Comparison of ENCODE assay signal across 12 cellular contexts in genomic region chr2:128408349-128409305, GRCh38.
DNase-seq lines count a peak whose midpoint lies in the region; ATAC-seq and TF ChIP-seq lines count a peak whose summit lies in the region.
"Had no signal": no experiment of that assay in that cellular context is flagged by ENCODE, and none has a peak within 500 bp of the region (broad histone marks: within the 10 kb centered on the region; RNA-seq: fewer than 3 reads in every experiment).

No MANE protein-coding gene starts in this region.

- H3T11ph ChIP-seq in H9 (ENCODE audit: low read length) = no peak overlapping the region

- H3K14ac ChIP-seq in H9 (ENCODE audit: insufficient read depth, low read length) = no peak overlapping the region

- H3K79me1 ChIP-seq in H9 (ENCODE audit: insufficient read depth, low read depth, low read length, poor library complexity, severe bottlenecking) = no peaks in the 10 kb centered on the region

- no peak overlapping the region for H2BK20ac ChIP-seq in H9 (ENCODE audit: low read depth, low read length, poor library complexity, severe bottlenecking)

- no peak overlapping the region for H2BK120ac ChIP-seq in H9 (ENCODE audit: low read depth, low read length, poor library complexity, severe bottlenecking)

- no peak overlapping the region for H3K23ac ChIP-seq in H9 (ENCODE audit: insufficient read length, low read depth, low read length)

- H3K79me2 ChIP-seq in DND-41 (ENCODE audit: insufficient read depth, low read length) (no peaks in the 10 kb centered on the region), fibroblast of lung (ENCODE audit: control insufficient read depth, insufficient read depth, low read length) (no peaks in the 10 kb centered on the region), osteoblast (ENCODE audit: insufficient read depth, low read length) (no peaks in the 10 kb centered on the region), H9 (ENCODE audit: insufficient read depth, low read length) (no peaks in the 10 kb centered on the region)

- no peak overlapping the region for H4K8ac ChIP-seq in H9 (replicated peaks; ENCODE audit: insufficient read length, low read depth, low read length)

- no peaks in the 10 kb centered on the region for H3K36me3 ChIP-seq in DND-41 (ENCODE audit: insufficient read depth, low read length)
- H3K36me3 ChIP-seq in RWPE2 (ENCODE audit: low read depth) = no peaks in the 10 kb centered on the region
- H3K36me3 ChIP-seq in fibroblast of lung (ENCODE audit: control insufficient read depth, insufficient read depth, low read length) = no peaks in the 10 kb centered on the region
- H3K36me3 ChIP-seq in osteoblast (ENCODE audit: insufficient read depth, low read length) = no peaks in the 10 kb centered on the region

- no peaks in the 10 kb centered on the region for H3K23me2 ChIP-seq in H9 (ENCODE audit: insufficient read length, low read depth, low read length, poor library complexity, severe bottlenecking)

- H3K27me3 Mint-ChIP-seq in H9 (ENCODE audit: low read depth) = peaks cover 4% of the 10 kb centered on the region
- H3K27me3 Mint-ChIP-seq in stimulated activated naive CD8-positive, alpha-beta T cell treated with anti-CD3 and anti-CD28 coated beads, Interleukin-15, amount 100 ng/mL, for 72 hours = peaks cover under 1% of the 10 kb centered on the region

- H3K36me3 Mint-ChIP-seq in H9 (ENCODE audit: insufficient read depth in 1 of 3, low read depth in 3 of 3) = no peaks in the 10 kb centered on the region; a peak in 1 of 7 replicates
- H3K36me3 Mint-ChIP-seq: memory B cell had no signal

- H4K20me1 ChIP-seq in DND-41 (ENCODE audit: insufficient read depth, low read length) (no peaks in the 10 kb centered on the region), fibroblast of lung (ENCODE audit: control insufficient read depth, extremely low read depth, insufficient read depth, low read length) (no peaks in the 10 kb centered on the region), osteoblast (ENCODE audit: insufficient read depth, low read length) (no peaks in the 10 kb centered on the region), H9 (ENCODE audit: control insufficient read depth, insufficient read depth, insufficient read length) (no peaks in the 10 kb centered on the region)

- H3K56ac ChIP-seq in H9 (ENCODE audit: insufficient read length, low read depth, low read length) = no peak overlapping the region

- H3K9ac ChIP-seq in DND-41 (ENCODE audit: low read depth, low read length) (peak overlapping the region; percentile 11; the same call in 1 of the 2 replicates), fibroblast of lung (ENCODE audit: insufficient read depth, low read length) (no peak overlapping the region), H9 (ENCODE audit: extremely low read depth, insufficient read length, low read length) (no peak overlapping the region)
- H3K9ac ChIP-seq: KMS-11 had no signal

- TF ChIP-seq CTCF in DND-41 (IDR thresholded peaks at IDR 0.05; ENCODE audit: borderline replicate concordance, extremely low read depth, low read length, poor library complexity, severe bottlenecking) = no peak
- no peak for TF ChIP-seq CTCF in RWPE2 (IDR thresholded peaks at IDR 0.05; ENCODE audit: poor library complexity, severe bottlenecking)
- TF ChIP-seq CTCF in fibroblast of lung (conservative IDR thresholded peaks at IDR 0.05 in 1 of 2, IDR thresholded peaks at IDR 0.05 in 1 of 2; ENCODE audit: low read depth in 1 of 2, low read length in 2 of 2) = no peak
- TF ChIP-seq CTCF in osteoblast (IDR thresholded peaks at IDR 0.05; ENCODE audit: extremely low read depth, low read depth, low read length) = no peak
- TF ChIP-seq CTCF in H9 (conservative IDR thresholded peaks at IDR 0.05) = no peak

- WGBS in H9 (ENCODE audit: extremely low coverage, insufficient read length, low lambda C conversion rate) = no CpG with 5 or more reads among the region's 17 CpGs

- ATAC-seq in DND-41 (ENCODE audit: insufficient read depth, low read depth) (no peak), RWPE2 (ENCODE audit: low read depth) (peak; percentile 59), GM21717 (IDR thresholded peaks at IDR 0.05; ENCODE audit: unreplicated experiment) (no peak), HG03469 (IDR thresholded peaks at IDR 0.05; ENCODE audit: unreplicated experiment) (no peak)
- ATAC-seq in stimulated activated naive CD8-positive, alpha-beta T cell treated with anti-CD3 and anti-CD28 coated beads, Interleukin-15, amount 100 ng/mL, for 72 hours = no peak

- H3K27me3 ChIP-seq in DND-41 (ENCODE audit: insufficient read depth, low read length, poor library complexity) (no peaks in the 10 kb centered on the region), RWPE2 (ENCODE audit: insufficient read depth, poor library complexity, severe bottlenecking) (no peaks in the 10 kb centered on the region), fibroblast of lung (ENCODE audit: control insufficient read depth, insufficient read depth, low read length) (no peaks in the 10 kb centered on the region), osteoblast (ENCODE audit: insufficient read depth, low read length) (no peaks in the 10 kb centered on the region), H9 (ENCODE audit: insufficient read depth, low read length) (no peaks in the 10 kb centered on the region)

- no peak overlapping the region for H3K27ac Mint-ChIP-seq in H9
- peak overlapping the region in 1 of 2 donors; percentile 40 for H3K27ac Mint-ChIP-seq in stimulated activated naive CD8-positive, alpha-beta T cell treated with anti-CD3 and anti-CD28 coated beads, Interleukin-15, amount 100 ng/mL, for 72 hours
- H3K27ac Mint-ChIP-seq: memory B cell had no signal

- peaks cover 29 to 32% of the 10 kb centered on the region in 2 experiments for H3K4me1 Mint-ChIP-seq in H9
- no peaks in the 10 kb centered on the region for H3K4me1 Mint-ChIP-seq in stimulated activated naive CD8-positive, alpha-beta T cell treated with anti-CD3 and anti-CD28 coated beads, Interleukin-15, amount 100 ng/mL, for 72 hours
- H3K4me1 Mint-ChIP-seq: memory B cell had no signal

- H3K18ac ChIP-seq in H9 (ENCODE audit: insufficient read length, low read depth, low read length) = no peak overlapping the region

- H2BK12ac ChIP-seq in H9 (ENCODE audit: insufficient read length, low read depth, low read length) = no peak overlapping the region

- H3K4ac ChIP-seq in H9 (ENCODE audit: low read depth, low read length) = no peak overlapping the region

- H4K91ac ChIP-seq in H9 (ENCODE audit: insufficient read length, low read depth, low read length) = no peak overlapping the region

- H3K4me3 ChIP-seq in DND-41 (ENCODE audit: low read depth in 1 of 2, low read length in 2 of 2) (no peak overlapping the region), RWPE2 (ENCODE audit: severe bottlenecking) (no peak overlapping the region), fibroblast of lung (replicated peaks in 1 of 4; ENCODE audit: control extremely low read depth in 1 of 4, insufficient read depth in 1 of 4, low read depth in 3 of 4, low read length in 4 of 4) (no peak overlapping the region), osteoblast (ENCODE audit: insufficient read depth, low read length) (peak overlapping the region; percentile 43)

- H3K9me3 Mint-ChIP-seq in H9 = no peaks in the 10 kb centered on the region; a peak in 1 of 5 replicates
- no peaks in the 10 kb centered on the region for H3K9me3 Mint-ChIP-seq in stimulated activated naive CD8-positive, alpha-beta T cell treated with anti-CD3 and anti-CD28 coated beads, Interleukin-15, amount 100 ng/mL, for 72 hours
- H3K9me3 Mint-ChIP-seq: memory B cell had no signal

- H2AK5ac ChIP-seq in H9 (ENCODE audit: insufficient read length, low read length) = no peak overlapping the region

- H2AFZ ChIP-seq in DND-41 (ENCODE audit: low read depth, low read length) (no peak overlapping the region), fibroblast of lung (ENCODE audit: low read length) (peak overlapping the region; percentile 63), osteoblast (ENCODE audit: low read length) (peak overlapping the region; percentile 68), H9 (ENCODE audit: low read length) (no peak overlapping the region)

- H2BK5ac ChIP-seq in H9 (ENCODE audit: insufficient read length, low read length) = no peak overlapping the region

- H2BK15ac ChIP-seq in H9 (ENCODE audit: low read depth, low read length) = no peak overlapping the region

- H3K4me2 ChIP-seq in DND-41 (ENCODE audit: insufficient read depth, low read length) (no peak overlapping the region), fibroblast of lung (ENCODE audit: extremely low read depth, insufficient read depth, low read length) (no peak overlapping the region), osteoblast (ENCODE audit: insufficient read depth, low read length) (peak overlapping the region; percentile 46), H9 (ENCODE audit: insufficient read depth, insufficient read length, low read length) (no peak overlapping the region)
- H3K4me2 ChIP-seq: KMS-11 had no signal

- no peak overlapping the region; a peak in 1 of 5 replicates for H3K4me3 Mint-ChIP-seq in H9
- H3K4me3 Mint-ChIP-seq in stimulated activated naive CD8-positive, alpha-beta T cell treated with anti-CD3 and anti-CD28 coated beads, Interleukin-15, amount 100 ng/mL, for 72 hours = no peak overlapping the region
- H3K4me3 Mint-ChIP-seq: memory B cell had no signal

- H3K4me1 ChIP-seq in DND-41 (ENCODE audit: insufficient read depth, low read length) (peaks cover 57% of the 10 kb centered on the region), RWPE2 (ENCODE audit: insufficient read depth, poor library complexity, severe bottlenecking) (peaks cover 11% of the 10 kb centered on the region), fibroblast of lung (ENCODE audit: control insufficient read depth, extremely low read depth, insufficient read depth, low read length) (peaks cover 11% of the 10 kb centered on the region), osteoblast (ENCODE audit: insufficient read depth, low read length) (peaks cover 18% of the 10 kb centered on the region), H9 (ENCODE audit: insufficient read depth, low read length) (peaks cover 2% of the 10 kb centered on the region; the same call in 1 of the 2 replicates)

- H3K9me3 ChIP-seq in DND-41 (ENCODE audit: insufficient read depth, low read length, severe bottlenecking) (no peaks in the 10 kb centered on the region), RWPE2 (ENCODE audit: severe bottlenecking) (no peaks in the 10 kb centered on the region), fibroblast of lung (ENCODE audit: control insufficient read depth, insufficient read depth, low read depth, low read length) (no peaks in the 10 kb centered on the region), osteoblast (ENCODE audit: low read depth, low read length) (no peaks in the 10 kb centered on the region), H9 (ENCODE audit: control insufficient read depth, low read depth, low read length) (no peaks in the 10 kb centered on the region)

- peak; percentile 9 for DNase-seq in DND-41
- DNase-seq in RWPE2 (ENCODE audit: low spot score) = peak; percentile 29
- DNase-seq in fibroblast of lung (ENCODE audit: low read depth in 2 of 2) = peak; percentile 74 to 84
- peak; percentile 97 for DNase-seq in osteoblast (ENCODE audit: insufficient read length, low spot score, missing footprints)
- no peak for DNase-seq in H9
- no peak for DNase-seq in stimulated activated naive CD8-positive, alpha-beta T cell treated with anti-CD3 and anti-CD28 coated beads, Interleukin-15, amount 100 ng/mL, for 72 hours
- DNase-seq: NCI-H748 treated with DMSO at 0.1 percent for 48 hours; stimulated activated naive CD4-positive, alpha-beta T cell treated with Interleukin-2 at 50 U/mL for 16 hours had no signal

- no peak overlapping the region for H4K5ac ChIP-seq in H9 (ENCODE audit: insufficient read length, low read depth, low read length)

- H3K27ac ChIP-seq in DND-41 (ENCODE audit: low read length) = peak overlapping the region; percentile 55
- H3K27ac ChIP-seq in RWPE2 (ENCODE audit: poor library complexity, severe bottlenecking) = peak overlapping the region; percentile 42
- peak overlapping the region; percentile 57 for H3K27ac ChIP-seq in fibroblast of lung (ENCODE audit: insufficient read depth, low read length)
- H3K27ac ChIP-seq in osteoblast (ENCODE audit: low read depth, low read length) = peak overlapping the region; percentile 63
- H3K27ac ChIP-seq in H9 (ENCODE audit: insufficient read length, low read depth, low read length) = no peak overlapping the region
- H3K27ac ChIP-seq: KMS-11 had no signal

Comparison
In these comparisons a context has a peak if more than half of its experiments do, and no peak if none do; other contexts are left out.
1. DNase-seq: peak in DND-41 (single experiment), RWPE2 (single experiment), fibroblast of lung (2 of 2) and osteoblast (single experiment); none in H9 (single experiment) and stimulated activated naive CD8-positive, alpha-beta T cell treated with anti-CD3 and anti-CD28 coated beads, Interleukin-15, amount 100 ng/mL, for 72 hours (0 of 2).
2. H2AFZ ChIP-seq: peak in fibroblast of lung (single experiment) and osteoblast (single experiment); none in DND-41 (single experiment) and H9 (single experiment).